Comparison of ENCODE assay signal across 18 cellular contexts in genomic region chr2:101816598-101816997, GRCh38.
DNase-seq lines count a peak whose midpoint lies in the region; ATAC-seq, FAIRE-seq and TF ChIP-seq lines count a peak whose summit lies in the region.
"Had no signal": no experiment of that assay in that cellular context is flagged by ENCODE, and none has a peak within 500 bp of the region (broad histone marks: within the 10 kb centered on the region; RNA-seq: fewer than 3 reads in every experiment).

No MANE protein-coding gene starts in this region.

- H3K4me3 ChIP-seq in GM23248, result no peak overlapping the region
- no peak overlapping the region for H3K4me3 ChIP-seq in right lobe of liver
- no peak overlapping the region for H3K4me3 ChIP-seq in skeletal muscle satellite cell (ENCODE audit: low read length)
- H3K4me3 ChIP-seq in foreskin fibroblast (ENCODE audit: low read depth in 1 of 2, low read length in 2 of 2), result no peak overlapping the region
- H3K4me3 ChIP-seq: esophagus muscularis mucosa, lung had no signal

- FAIRE-seq in urothelium cell line (lab: Jason Lieb, UNC), result no peak
- FAIRE-seq: D721Med, TTC549 had no signal

- H3K79me2 ChIP-seq in GM23248 (ENCODE audit: insufficient read depth), result peaks cover 100% of the 10 kb centered on the region

- DNase-seq in GM23248, result no peak
- no peak for DNase-seq in caudate nucleus (lab: John Stamatoyannopoulos, UW)
- DNase-seq in right lobe of liver, result no peak
- no peak for DNase-seq in foreskin fibroblast
- DNase-seq in type B pancreatic cell (ENCODE audit: extremely low spot score, unreplicated experiment), result no peak
- DNase-seq in urothelium cell line (ENCODE audit: low spot score), result no peak
- DNase-seq: activated CD4-positive, alpha-beta T cell treated with anti-CD3 and anti-CD28 coated beads, Interleukin-2, amount 10 ng/mL, durations not matched to agents 7 days and 5 days; activated gamma-delta T cell; H9; NCI-H187 treated with DMSO at 0.1 percent for 48 hours had no signal

- H3K27me3 Mint-ChIP-seq in type B pancreatic cell, result no peaks in the 10 kb centered on the region
- H3K27me3 Mint-ChIP-seq: activated CD4-positive, alpha-beta T cell treated with anti-CD3 and anti-CD28 coated beads, Interleukin-2, amount 10 ng/mL, durations not matched to agents 7 days and 5 days; stimulated activated naive CD8-positive, alpha-beta T cell treated with anti-CD3 and anti-CD28 coated beads, Interleukin-15, Interleukin-2, amounts not matched to agents 100 ng/mL and 50 ng/mL, for 24 hours had no signal

- H3K27ac Mint-ChIP-seq in type B pancreatic cell, result no peak overlapping the region
- H3K27ac Mint-ChIP-seq: activated CD4-positive, alpha-beta T cell treated with anti-CD3 and anti-CD28 coated beads, Interleukin-2, amount 10 ng/mL, durations not matched to agents 7 days and 5 days had no signal

- TF ChIP-seq CTCF in right lobe of liver (IDR thresholded peaks at IDR 0.05) (no peak), foreskin fibroblast (IDR thresholded peaks at IDR 0.05; ENCODE audit: low read depth, low read length) (no peak), type B pancreatic cell (conservative IDR thresholded peaks at IDR 0.05) (no peak)

- no peak overlapping the region for H3K4me3 Mint-ChIP-seq in type B pancreatic cell
- H3K4me3 Mint-ChIP-seq: activated CD4-positive, alpha-beta T cell treated with anti-CD3 and anti-CD28 coated beads, Interleukin-2, amount 10 ng/mL, durations not matched to agents 7 days and 5 days; H9; stimulated activated naive CD8-positive, alpha-beta T cell treated with anti-CD3 and anti-CD28 coated beads, Interleukin-15, Interleukin-2, amounts not matched to agents 100 ng/mL and 50 ng/mL, for 24 hours had no signal

- no peaks in the 10 kb centered on the region for H3K9me2 ChIP-seq in GM23248 (ENCODE audit: insufficient read depth)

- H3F3A ChIP-seq in GM23248 (ENCODE audit: insufficient read depth), result peaks cover 49% of the 10 kb centered on the region

- intact Hi-C loops in right lobe of liver (cut with DNase I), result loop anchor here in 1 of 2 donors (10.0 kb wide), 1 partner anchor 302 kb away; no protein-coding TSS in a partner anchor

- TF ChIP-seq POLR2A in right lobe of liver (IDR thresholded peaks at IDR 0.05), result no peak

- no peaks in the 10 kb centered on the region for H3K36me3 ChIP-seq in GM23248 (ENCODE audit: low read depth)
- no peaks in the 10 kb centered on the region for H3K36me3 ChIP-seq in right lobe of liver
- H3K36me3 ChIP-seq in skeletal muscle satellite cell (ENCODE audit: insufficient read depth, low read length), result no peaks in the 10 kb centered on the region
- H3K36me3 ChIP-seq: esophagus muscularis mucosa had no signal

- peaks cover 59% of the 10 kb centered on the region for H3K4me1 ChIP-seq in GM23248 (ENCODE audit: insufficient read depth)
- H3K4me1 ChIP-seq in right lobe of liver, result peaks cover 0 to 47% (median 19%) of the 10 kb centered on the region in 4 donors
- H3K4me1 ChIP-seq in skeletal muscle satellite cell (ENCODE audit: control insufficient read depth, insufficient read depth, low read length), result peaks cover 68% of the 10 kb centered on the region

- in situ Hi-C loops in GM23248 (cut with MboI), result no loop called here

- 66 to 77% methylated on average over 4 of the region's 4 CpGs for WGBS in GM23248 (ENCODE audit: low coverage in 1 of 2, low lambda C conversion rate in 2 of 2, missing lambda C conversion rate in 2 of 2), 2 experiments
- WGBS in right lobe of liver (ENCODE audit: insufficient coverage, low coverage, low lambda C conversion rate, missing lambda C conversion rate), result 38% methylated on average over 3 of the region's 4 CpGs

- ATAC-seq in right lobe of liver (peak; percentile 48 to 64 (median 60)), GM21360 (IDR thresholded peaks at IDR 0.05; ENCODE audit: unreplicated experiment) (no peak)

- H3K27ac ChIP-seq in GM23248, result peak overlapping the region; percentile 5; the same call in 1 of the 2 replicates
- H3K27ac ChIP-seq in caudate nucleus (ENCODE audit: low read depth, low read length), result peak overlapping the region; percentile 37
- peak overlapping the region in 1 of 3 donors; percentile 47 for H3K27ac ChIP-seq in right lobe of liver
- H3K27ac ChIP-seq: HL-60 had no signal

- no peak overlapping the region for H2AFZ ChIP-seq in GM23248

- H3K27me3 ChIP-seq in GM23248 (replicated peaks; ENCODE audit: insufficient read depth) (no peaks in the 10 kb centered on the region), right lobe of liver (no peaks in the 10 kb centered on the region), skeletal muscle satellite cell (ENCODE audit: control insufficient read depth, insufficient read depth, low read length) (no peaks in the 10 kb centered on the region)
- H3K27me3 ChIP-seq: esophagus muscularis mucosa had no signal

- no peak overlapping the region for H3K9ac ChIP-seq in GM23248
- H3K9ac ChIP-seq in skeletal muscle satellite cell (ENCODE audit: low read depth, low read length), result no peak overlapping the region

- peaks cover 50% of the 10 kb centered on the region for H3K4me1 Mint-ChIP-seq in type B pancreatic cell (ENCODE audit: unreplicated experiment)

- H3K36me3 Mint-ChIP-seq in type B pancreatic cell, result peaks cover 13% of the 10 kb centered on the region

- peaks cover 32% of the 10 kb centered on the region for H4K20me1 ChIP-seq in GM23248 (ENCODE audit: insufficient read depth)

- H3K4me2 ChIP-seq in GM23248 (ENCODE audit: unreplicated experiment), result no peak overlapping the region
- peak overlapping the region; percentile 48 for H3K4me2 ChIP-seq in skeletal muscle satellite cell (ENCODE audit: low read length)

- no peaks in the 10 kb centered on the region for H3K9me3 Mint-ChIP-seq in type B pancreatic cell
- H3K9me3 Mint-ChIP-seq: activated CD4-positive, alpha-beta T cell treated with anti-CD3 and anti-CD28 coated beads, Interleukin-2, amount 10 ng/mL, durations not matched to agents 7 days and 5 days; H9 had no signal

- H3K9me3 ChIP-seq in GM23248 (ENCODE audit: low read depth) (no peaks in the 10 kb centered on the region), right lobe of liver (no peaks in the 10 kb centered on the region), skeletal muscle satellite cell (replicated peaks; ENCODE audit: low read length) (no peaks in the 10 kb centered on the region)
- H3K9me3 ChIP-seq: esophagus muscularis mucosa had no signal
